8 cellular contexts compared by ENCODE assay signal in the genomic region with DNA sequence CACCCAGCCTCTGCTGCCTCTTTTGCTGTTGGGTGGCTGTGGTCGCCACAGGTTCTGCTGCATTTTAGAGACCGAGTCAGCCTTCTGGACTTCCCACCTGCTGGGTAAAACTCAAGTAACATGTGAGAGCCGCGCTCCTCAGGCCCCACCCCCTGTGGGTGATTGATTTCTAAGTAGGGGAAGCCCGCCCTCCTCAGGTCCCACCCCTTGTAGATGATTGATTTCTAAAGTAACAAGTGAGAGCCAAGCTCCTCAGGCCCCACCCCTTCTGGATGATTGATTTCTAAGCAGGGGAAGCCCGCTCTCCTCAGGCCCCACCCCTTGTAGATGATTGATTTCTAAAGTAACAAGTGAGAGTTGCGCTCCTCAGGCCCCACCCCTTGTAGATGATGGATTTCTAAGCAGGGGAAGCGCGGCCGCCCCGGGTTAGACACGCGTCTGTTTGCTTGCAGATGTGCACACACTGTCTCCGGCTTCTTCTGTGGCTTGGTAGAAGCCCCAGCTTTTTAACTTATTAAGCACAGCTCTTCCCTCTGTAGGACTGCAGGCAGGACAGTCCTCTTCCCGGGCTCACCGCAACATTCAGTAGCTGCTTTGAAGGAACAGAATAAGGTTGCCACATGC.
A peak's percentile ranks its signal among the peaks of the same experiment; 100 is the strongest.
DNase-seq lines count a peak whose midpoint lies in the region; ATAC-seq and TF ChIP-seq lines count a peak whose summit lies in the region.

No MANE protein-coding gene starts in this region.

- H3K4me3 Mint-ChIP-seq in dendritic cell treated with granulocyte-macrophage colony-stimulating factor and Interleukin-4, amounts not matched to agents 40 ng/mL and 50 ng/mL, for 4 days: peak overlapping the region; percentile 71

- peaks cover 16% of the 10 kb centered on the region for H3K27me3 Mint-ChIP-seq in dendritic cell treated with granulocyte-macrophage colony-stimulating factor and Interleukin-4, amounts not matched to agents 40 ng/mL and 50 ng/mL, for 4 days

- intact Hi-C loops in dendritic cell treated with granulocyte-macrophage colony-stimulating factor and Interleukin-4, amounts not matched to agents 40 ng/mL and 50 ng/mL, for 4 days (cut with micrococcal nuclease): loop anchor here (2.0 kb wide), 1 partner anchor 14 kb away; no protein-coding TSS in a partner anchor

- no peaks in the 10 kb centered on the region for H3K36me3 Mint-ChIP-seq in dendritic cell treated with granulocyte-macrophage colony-stimulating factor and Interleukin-4, amounts not matched to agents 40 ng/mL and 50 ng/mL, for 4 days (ENCODE audit: low read depth)

- no peaks in the 10 kb centered on the region for H3K9me3 Mint-ChIP-seq in dendritic cell treated with granulocyte-macrophage colony-stimulating factor and Interleukin-4, amounts not matched to agents 40 ng/mL and 50 ng/mL, for 4 days

- DNase-seq in AG09319 (ENCODE audit: extremely low read depth, low read depth) (peak; percentile 81), NCI-H524 (lab: John Stamatoyannopoulos, UW) (peak; percentile 97 to 100), left lobe of liver (ENCODE audit: low spot score) (peak; percentile 82)
- peak; percentile 97 for DNase-seq in activated CD4-positive, alpha-beta T cell treated with anti-CD3 and anti-CD28 coated beads for 48 hours
- DNase-seq in stimulated activated CD4-positive, alpha-beta T cell treated with anti-CD3 and anti-CD28 coated beads, Interleukin-2, amount 100 ng/mL, for 4 hours (ENCODE audit: low read depth): peak; percentile 94

- TF ChIP-seq CTCF in AG09319 (IDR thresholded peaks at IDR 0.05; ENCODE audit: low read depth, low read length): no peak

- H3K4me1 Mint-ChIP-seq in dendritic cell treated with granulocyte-macrophage colony-stimulating factor and Interleukin-4, amounts not matched to agents 40 ng/mL and 50 ng/mL, for 4 days (ENCODE audit: low read depth): peaks cover 57% of the 10 kb centered on the region

- ATAC-seq in GM19035 (IDR thresholded peaks at IDR 0.05; ENCODE audit: unreplicated experiment) (peak; percentile 98), HG03342 (IDR thresholded peaks at IDR 0.05; ENCODE audit: unreplicated experiment) (peak; percentile 98), left lobe of liver (peak; percentile 94)

- H3K27ac Mint-ChIP-seq in dendritic cell treated with granulocyte-macrophage colony-stimulating factor and Interleukin-4, amounts not matched to agents 40 ng/mL and 50 ng/mL, for 4 days: peak overlapping the region; percentile 54

Comparison
In these comparisons a context has a peak if more than half of its experiments do, and no peak if none do; other contexts are left out.
1. Peak in every context shown above with its lines: DNase-seq and ATAC-seq.